1 cellular context compared by ENCODE assay signal in the genomic region with DNA sequence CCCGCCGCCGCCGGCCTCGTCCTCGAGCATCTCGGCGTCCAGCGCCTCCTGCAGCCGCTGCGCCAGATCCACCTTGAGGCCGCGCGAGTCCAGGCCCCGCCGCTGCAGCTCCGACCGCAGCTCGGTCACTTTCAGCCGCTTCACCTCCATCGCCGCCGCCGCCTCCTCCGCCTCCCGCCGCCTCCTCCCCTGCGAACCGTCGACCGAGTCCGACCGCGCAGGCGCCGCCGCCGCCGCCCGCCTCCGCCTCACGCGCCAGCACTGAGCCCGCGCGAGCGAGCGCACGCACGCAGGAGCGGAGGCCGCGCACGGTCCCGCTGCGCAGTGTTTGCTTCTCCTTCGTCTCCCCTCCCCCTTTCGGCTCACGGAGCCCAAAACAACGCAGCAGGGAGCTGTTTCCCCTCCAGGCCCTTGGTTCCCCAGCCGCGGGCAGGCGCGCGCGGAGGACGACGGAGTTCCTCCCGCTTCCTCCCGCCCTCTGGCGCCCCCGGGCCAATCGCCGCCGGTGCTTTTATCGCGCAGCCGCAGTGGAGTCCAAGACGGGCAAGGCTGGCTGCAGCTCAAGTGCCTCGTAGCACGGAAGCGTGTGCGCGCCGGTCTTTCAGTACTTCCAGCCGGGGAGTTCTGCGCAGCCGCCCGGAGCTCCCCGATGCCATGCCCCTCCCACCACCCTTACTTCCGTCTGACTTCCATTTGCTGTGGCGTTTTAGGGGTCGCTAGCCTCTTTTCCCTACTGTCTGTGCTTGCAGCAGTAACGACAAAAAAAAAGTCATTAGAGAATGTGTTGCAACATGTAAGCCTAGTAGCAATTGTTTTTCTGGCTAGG.
A peak's percentile ranks its signal among the peaks of the same experiment; 100 is the strongest.
TF ChIP-seq lines count a peak whose summit lies in the region.

Gene HNRNPUL2, minus strand, starts transcription at position 451 of the 826 bp plus-strand sequence. Its CDS starts 301 bp downstream, at position 150.

TF ChIP-seq in HepG2, 621 proteins besides CTCF, POLR2A, EP300 and RAD21 (continued from another document and continues in another):
- TF ChIP-seq, protein P1, sequence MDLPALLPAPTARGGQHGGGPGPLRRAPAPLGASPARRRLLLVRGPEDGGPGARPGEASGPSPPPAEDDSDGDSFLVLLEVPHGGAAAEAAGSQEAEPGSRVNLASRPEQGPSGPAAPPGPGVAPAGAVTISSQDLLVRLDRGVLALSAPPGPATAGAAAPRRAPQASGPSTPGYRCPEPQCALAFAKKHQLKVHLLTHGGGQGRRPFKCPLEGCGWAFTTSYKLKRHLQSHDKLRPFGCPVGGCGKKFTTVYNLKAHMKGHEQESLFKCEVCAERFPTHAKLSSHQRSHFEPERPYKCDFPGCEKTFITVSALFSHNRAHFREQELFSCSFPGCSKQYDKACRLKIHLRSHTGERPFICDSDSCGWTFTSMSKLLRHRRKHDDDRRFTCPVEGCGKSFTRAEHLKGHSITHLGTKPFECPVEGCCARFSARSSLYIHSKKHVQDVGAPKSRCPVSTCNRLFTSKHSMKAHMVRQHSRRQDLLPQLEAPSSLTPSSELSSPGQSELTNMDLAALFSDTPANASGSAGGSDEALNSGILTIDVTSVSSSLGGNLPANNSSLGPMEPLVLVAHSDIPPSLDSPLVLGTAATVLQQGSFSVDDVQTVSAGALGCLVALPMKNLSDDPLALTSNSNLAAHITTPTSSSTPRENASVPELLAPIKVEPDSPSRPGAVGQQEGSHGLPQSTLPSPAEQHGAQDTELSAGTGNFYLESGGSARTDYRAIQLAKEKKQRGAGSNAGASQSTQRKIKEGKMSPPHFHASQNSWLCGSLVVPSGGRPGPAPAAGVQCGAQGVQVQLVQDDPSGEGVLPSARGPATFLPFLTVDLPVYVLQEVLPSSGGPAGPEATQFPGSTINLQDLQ (CRISPR knock-in tag; IDR thresholded peaks at IDR 0.05): peak; percentile 82; the same call in 1 of the 2 replicates
- TF ChIP-seq ZNF207 (IDR thresholded peaks at IDR 0.05; ENCODE audit: borderline replicate concordance): no peak
- TF ChIP-seq XRCC5 (optimal IDR thresholded peaks at IDR 0.05; ENCODE audit: low read length): peak; percentile 56
- TF ChIP-seq ZNF276 (CRISPR knock-in tag; IDR thresholded peaks at IDR 0.05; ENCODE audit: low read depth): peak; percentile 95; the same call in 1 of the 2 replicates
- TF ChIP-seq HMG20A (CRISPR knock-in tag; IDR thresholded peaks at IDR 0.05; ENCODE audit: borderline replicate concordance): no peak
- no peak for TF ChIP-seq SRSF9 (IDR thresholded peaks at IDR 0.05; ENCODE audit: borderline replicate concordance, insufficient read depth, low read depth, low read length, poor library complexity, severe bottlenecking)
- no peak for TF ChIP-seq EZH2 (conservative IDR thresholded peaks at IDR 0.05; ENCODE audit: low read depth, low read length)
- TF ChIP-seq PITX1 (CRISPR knock-in tag; IDR thresholded peaks at IDR 0.05): no peak
- TF ChIP-seq ZBED4 (CRISPR knock-in tag; IDR thresholded peaks at IDR 0.05; ENCODE audit: borderline replicate concordance): no peak
- TF ChIP-seq, protein P2, sequence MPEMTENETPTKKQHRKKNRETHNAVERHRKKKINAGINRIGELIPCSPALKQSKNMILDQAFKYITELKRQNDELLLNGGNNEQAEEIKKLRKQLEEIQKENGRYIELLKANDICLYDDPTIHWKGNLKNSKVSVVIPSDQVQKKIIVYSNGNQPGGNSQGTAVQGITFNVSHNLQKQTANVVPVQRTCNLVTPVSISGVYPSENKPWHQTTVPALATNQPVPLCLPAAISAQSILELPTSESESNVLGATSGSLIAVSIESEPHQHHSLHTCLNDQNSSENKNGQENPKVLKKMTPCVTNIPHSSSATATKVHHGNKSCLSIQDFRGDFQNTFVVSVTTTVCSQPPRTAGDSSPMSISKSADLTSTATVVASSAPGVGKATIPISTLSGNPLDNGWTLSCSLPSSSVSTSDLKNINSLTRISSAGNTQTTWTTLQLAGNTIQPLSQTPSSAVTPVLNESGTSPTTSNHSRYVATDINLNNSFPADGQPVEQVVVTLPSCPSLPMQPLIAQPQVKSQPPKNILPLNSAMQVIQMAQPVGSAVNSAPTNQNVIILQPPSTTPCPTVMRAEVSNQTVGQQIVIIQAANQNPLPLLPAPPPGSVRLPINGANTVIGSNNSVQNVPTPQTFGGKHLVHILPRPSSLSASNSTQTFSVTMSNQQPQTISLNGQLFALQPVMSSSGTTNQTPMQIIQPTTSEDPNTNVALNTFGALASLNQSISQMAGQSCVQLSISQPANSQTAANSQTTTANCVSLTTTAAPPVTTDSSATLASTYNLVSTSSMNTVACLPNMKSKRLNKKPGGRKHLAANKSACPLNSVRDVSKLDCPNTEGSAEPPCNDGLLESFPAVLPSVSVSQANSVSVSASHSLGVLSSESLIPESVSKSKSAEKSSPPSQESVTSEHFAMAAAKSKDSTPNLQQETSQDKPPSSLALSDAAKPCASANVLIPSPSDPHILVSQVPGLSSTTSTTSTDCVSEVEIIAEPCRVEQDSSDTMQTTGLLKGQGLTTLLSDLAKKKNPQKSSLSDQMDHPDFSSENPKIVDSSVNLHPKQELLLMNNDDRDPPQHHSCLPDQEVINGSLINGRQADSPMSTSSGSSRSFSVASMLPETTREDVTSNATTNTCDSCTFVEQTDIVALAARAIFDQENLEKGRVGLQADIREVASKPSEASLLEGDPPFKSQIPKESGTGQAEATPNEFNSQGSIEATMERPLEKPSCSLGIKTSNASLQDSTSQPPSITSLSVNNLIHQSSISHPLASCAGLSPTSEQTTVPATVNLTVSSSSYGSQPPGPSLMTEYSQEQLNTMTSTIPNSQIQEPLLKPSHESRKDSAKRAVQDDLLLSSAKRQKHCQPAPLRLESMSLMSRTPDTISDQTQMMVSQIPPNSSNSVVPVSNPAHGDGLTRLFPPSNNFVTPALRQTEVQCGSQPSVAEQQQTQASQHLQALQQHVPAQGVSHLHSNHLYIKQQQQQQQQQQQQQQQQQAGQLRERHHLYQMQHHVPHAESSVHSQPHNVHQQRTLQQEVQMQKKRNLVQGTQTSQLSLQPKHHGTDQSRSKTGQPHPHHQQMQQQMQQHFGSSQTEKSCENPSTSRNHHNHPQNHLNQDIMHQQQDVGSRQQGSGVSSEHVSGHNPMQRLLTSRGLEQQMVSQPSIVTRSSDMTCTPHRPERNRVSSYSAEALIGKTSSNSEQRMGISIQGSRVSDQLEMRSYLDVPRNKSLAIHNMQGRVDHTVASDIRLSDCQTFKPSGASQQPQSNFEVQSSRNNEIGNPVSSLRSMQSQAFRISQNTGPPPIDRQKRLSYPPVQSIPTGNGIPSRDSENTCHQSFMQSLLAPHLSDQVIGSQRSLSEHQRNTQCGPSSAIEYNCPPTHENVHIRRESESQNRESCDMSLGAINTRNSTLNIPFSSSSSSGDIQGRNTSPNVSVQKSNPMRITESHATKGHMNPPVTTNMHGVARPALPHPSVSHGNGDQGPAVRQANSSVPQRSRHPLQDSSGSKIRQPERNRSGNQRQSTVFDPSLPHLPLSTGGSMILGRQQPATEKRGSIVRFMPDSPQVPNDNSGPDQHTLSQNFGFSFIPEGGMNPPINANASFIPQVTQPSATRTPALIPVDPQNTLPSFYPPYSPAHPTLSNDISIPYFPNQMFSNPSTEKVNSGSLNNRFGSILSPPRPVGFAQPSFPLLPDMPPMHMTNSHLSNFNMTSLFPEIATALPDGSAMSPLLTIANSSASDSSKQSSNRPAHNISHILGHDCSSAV (CRISPR knock-in tag; IDR thresholded peaks at IDR 0.05; ENCODE audit: borderline replicate concordance): no peak
- TF ChIP-seq ZNF441 (CRISPR knock-in tag; IDR thresholded peaks at IDR 0.05; ENCODE audit: borderline replicate concordance): peak; percentile 90
- TF ChIP-seq ZNF496 (CRISPR knock-in tag; IDR thresholded peaks at IDR 0.05; ENCODE audit: insufficient replicate concordance): no peak
- TF ChIP-seq, protein P3, sequence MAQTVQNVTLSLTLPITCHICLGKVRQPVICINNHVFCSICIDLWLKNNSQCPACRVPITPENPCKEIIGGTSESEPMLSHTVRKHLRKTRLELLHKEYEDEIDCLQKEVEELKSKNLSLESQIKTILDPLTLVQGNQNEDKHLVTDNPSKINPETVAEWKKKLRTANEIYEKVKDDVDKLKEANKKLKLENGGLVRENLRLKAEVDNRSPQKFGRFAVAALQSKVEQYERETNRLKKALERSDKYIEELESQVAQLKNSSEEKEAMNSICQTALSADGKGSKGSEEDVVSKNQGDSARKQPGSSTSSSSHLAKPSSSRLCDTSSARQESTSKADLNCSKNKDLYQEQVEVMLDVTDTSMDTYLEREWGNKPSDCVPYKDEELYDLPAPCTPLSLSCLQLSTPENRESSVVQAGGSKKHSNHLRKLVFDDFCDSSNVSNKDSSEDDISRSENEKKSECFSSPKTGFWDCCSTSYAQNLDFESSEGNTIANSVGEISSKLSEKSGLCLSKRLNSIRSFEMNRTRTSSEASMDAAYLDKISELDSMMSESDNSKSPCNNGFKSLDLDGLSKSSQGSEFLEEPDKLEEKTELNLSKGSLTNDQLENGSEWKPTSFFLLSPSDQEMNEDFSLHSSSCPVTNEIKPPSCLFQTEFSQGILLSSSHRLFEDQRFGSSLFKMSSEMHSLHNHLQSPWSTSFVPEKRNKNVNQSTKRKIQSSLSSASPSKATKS (CRISPR knock-in tag; IDR thresholded peaks at IDR 0.05): no peak; the same call in 1 of the 2 replicates
- 0 out of 2 replicates have a peak, but pooled peaks have one; percentile 20 for TF ChIP-seq ZNF562 (CRISPR knock-in tag; IDR thresholded peaks at IDR 0.05; ENCODE audit: borderline replicate concordance)
- TF ChIP-seq, protein P4, sequence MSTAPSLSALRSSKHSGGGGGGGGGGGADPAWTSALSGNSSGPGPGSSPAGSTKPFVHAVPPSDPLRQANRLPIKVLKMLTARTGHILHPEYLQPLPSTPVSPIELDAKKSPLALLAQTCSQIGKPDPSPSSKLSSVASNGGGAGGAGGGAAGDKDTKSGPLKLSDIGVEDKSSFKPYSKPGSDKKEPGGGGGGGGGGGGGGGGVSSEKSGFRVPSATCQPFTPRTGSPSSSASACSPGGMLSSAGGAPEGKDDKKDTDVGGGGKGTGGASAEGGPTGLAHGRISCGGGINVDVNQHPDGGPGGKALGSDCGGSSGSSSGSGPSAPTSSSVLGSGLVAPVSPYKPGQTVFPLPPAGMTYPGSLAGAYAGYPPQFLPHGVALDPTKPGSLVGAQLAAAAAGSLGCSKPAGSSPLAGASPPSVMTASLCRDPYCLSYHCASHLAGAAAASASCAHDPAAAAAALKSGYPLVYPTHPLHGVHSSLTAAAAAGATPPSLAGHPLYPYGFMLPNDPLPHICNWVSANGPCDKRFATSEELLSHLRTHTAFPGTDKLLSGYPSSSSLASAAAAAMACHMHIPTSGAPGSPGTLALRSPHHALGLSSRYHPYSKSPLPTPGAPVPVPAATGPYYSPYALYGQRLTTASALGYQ (CRISPR knock-in tag; IDR thresholded peaks at IDR 0.05): peak; percentile 75; the same call in 1 of the 2 replicates
- TF ChIP-seq KDM1A (CRISPR knock-in tag; IDR thresholded peaks at IDR 0.05): 0 out of 2 replicates have a peak, but pooled peaks have one; percentile 37
- TF ChIP-seq ZNF180 (CRISPR knock-in tag; IDR thresholded peaks at IDR 0.05; ENCODE audit: borderline replicate concordance, low read depth): 0 out of 2 replicates have a peak, but pooled peaks have one; percentile 30
- peak; percentile 75; the same call in 1 of the 2 replicates for TF ChIP-seq WIZ (CRISPR knock-in tag; IDR thresholded peaks at IDR 0.05)
- TF ChIP-seq ETV6 (CRISPR knock-in tag; conservative IDR thresholded peaks at IDR 0.05): peak; percentile 92
- no peak; the same call in 1 of the 2 replicates for TF ChIP-seq ZBTB42 (CRISPR knock-in tag; IDR thresholded peaks at IDR 0.05)
